ENCODE assay signal across 8 cellular contexts in the genomic region with DNA sequence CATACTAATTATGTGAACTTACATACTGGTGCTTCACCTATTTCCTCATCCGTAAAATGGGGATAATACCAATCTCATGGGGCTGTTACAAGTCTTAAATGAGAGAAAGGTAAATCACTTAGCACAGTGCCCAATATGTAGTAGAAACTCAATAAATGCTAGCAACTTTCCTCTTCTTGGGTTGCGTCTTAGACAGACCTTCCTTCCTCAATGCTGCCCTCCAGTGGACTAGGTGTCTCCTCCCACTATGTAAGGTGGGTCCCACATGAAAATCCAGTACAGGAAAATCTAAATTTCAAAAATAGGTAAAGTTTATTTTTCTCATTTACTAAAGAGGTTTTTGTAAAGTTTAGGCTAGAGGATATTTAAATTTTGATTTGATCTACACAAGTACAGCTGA. TPM values are rescaled to one million over a fixed set of nuclear protein-coding genes. Genes with fewer than 3 reads are reported as not detected.
DNase-seq lines count a peak whose midpoint lies in the region; ATAC-seq, FAIRE-seq and TF ChIP-seq lines count a peak whose summit lies in the region.

No MANE protein-coding gene starts in this region.

- no peak overlapping the region for H3K9ac ChIP-seq in PC-3 (ENCODE audit: low read length)
- no peak overlapping the region for H3K9ac ChIP-seq in keratinocyte (ENCODE audit: control insufficient read depth, extremely low read depth, insufficient read depth, low read length)

- H3K27ac ChIP-seq in PC-3 (ENCODE audit: low read length), result no peak overlapping the region
- H3K27ac ChIP-seq in keratinocyte (ENCODE audit: control insufficient read depth, insufficient read depth, low read length), result no peak overlapping the region

- H3K9me3 Mint-ChIP-seq in activated naive CD4-positive, alpha-beta T cell treated with anti-CD3 and anti-CD28 coated beads, Interleukin-2, amount 10 ng/mL, durations not matched to agents 7 days and 5 days, result no peaks in the 10 kb centered on the region

- H4K20me1 ChIP-seq in PC-3 (ENCODE audit: low read length) (no peaks in the 10 kb centered on the region), keratinocyte (ENCODE audit: control insufficient read depth, extremely low read depth, insufficient read depth, low read length) (no peaks in the 10 kb centered on the region)

- TF ChIP-seq CTCF in PC-3 (conservative IDR thresholded peaks at IDR 0.05; ENCODE audit: low read depth, low read length), result peak; percentile 72
- TF ChIP-seq CTCF in keratinocyte (optimal IDR thresholded peaks at IDR 0.05 in 1 of 3, IDR thresholded peaks at IDR 0.05 in 1 of 3, conservative IDR thresholded peaks at IDR 0.05 in 1 of 3; ENCODE audit: extremely low read depth in 1 of 3, insufficient read depth in 2 of 3, low read length in 3 of 3), result peak; percentile 39 to 61 (median 48)

- TSS peak; percentile 23 for BruUV-seq in PC-3 (replicated peaks; lab: Mats Ljungman, UMichigan)

- dilution Hi-C loops in keratinocyte (cut with MboI; ENCODE audit: extremely low pct_ligation_motif_present, low sequenced_read_pairs), result no loop called here

- H3K36me3 Mint-ChIP-seq in activated naive CD4-positive, alpha-beta T cell treated with anti-CD3 and anti-CD28 coated beads, Interleukin-2, amount 10 ng/mL, durations not matched to agents 7 days and 5 days, result peaks cover 4% of the 10 kb centered on the region

- CTCF ChIA-PET in PC-3 (lab: Charles Lee), result no interaction called here
- CTCF ChIA-PET in activated naive CD4-positive, alpha-beta T cell treated with anti-CD3 and anti-CD28 coated beads, Interleukin-2, amount 10 ng/mL, durations not matched to agents 7 days and 5 days (lab: Charles Lee), result interaction anchor here (0.6 to 2.7 kb wide), 22 partner anchors 8 to 238 kb away, joined by 3 to 28 read pairs (median 3); no protein-coding TSS in a partner anchor

- DNase-seq in DMS53 (lab: John Stamatoyannopoulos, UW), result peak; percentile 57
- DNase-seq in DMS53 treated with DMSO at 0.1 percent for 48 hours (lab: John Stamatoyannopoulos, UW; ENCODE audit: unreplicated experiment), result no peak
- peak; percentile 5 for DNase-seq in HCEC 1CT
- DNase-seq in PC-3, result peak; percentile 61
- DNase-seq in activated naive CD4-positive, alpha-beta T cell treated with anti-CD3 and anti-CD28 coated beads, Interleukin-2, amount 10 ng/mL, durations not matched to agents 7 days and 5 days, result peak; percentile 65
- DNase-seq in keratinocyte (ENCODE audit: low read depth, low spot score), result no peak
- DNase-seq in stimulated activated naive CD4-positive, alpha-beta T cell treated with Interleukin-2 at 50 U/mL for 16 hours (lab: John Stamatoyannopoulos, UW), result peak; percentile 30
- no peak for DNase-seq in NCI-H774 (lab: John Stamatoyannopoulos, UW)

- H3K4me1 ChIP-seq in PC-3 (ENCODE audit: insufficient read depth, low read length) (no peaks in the 10 kb centered on the region), keratinocyte (ENCODE audit: control insufficient read depth, extremely low read depth, insufficient read depth, low read length) (no peaks in the 10 kb centered on the region)

- no peaks in the 10 kb centered on the region for H3K9me2 ChIP-seq in PC-3 (replicated peaks; ENCODE audit: low read length)

- no peak overlapping the region for H3K4me3 ChIP-seq in PC-3 (ENCODE audit: low read length)
- no peak overlapping the region for H3K4me3 ChIP-seq in keratinocyte (ENCODE audit: control insufficient read depth in 2 of 3, extremely low read depth in 1 of 3, insufficient read depth in 2 of 3, low read depth in 1 of 3, low read length in 3 of 3)

- ATAC-seq in PC-3, result peak; percentile 68; the same call in 1 of the 2 replicates

- no peak overlapping the region for H3K4me2 ChIP-seq in PC-3 (ENCODE audit: low read length)
- no peak overlapping the region for H3K4me2 ChIP-seq in keratinocyte (ENCODE audit: control insufficient read depth, extremely low read depth, insufficient read depth, low read depth, low read length)

- POLR2A ChIA-PET in PC-3 (lab: Charles Lee; ENCODE audit: unreplicated experiment), result no interaction called here

- H3K4me1 Mint-ChIP-seq in activated naive CD4-positive, alpha-beta T cell treated with anti-CD3 and anti-CD28 coated beads, Interleukin-2, amount 10 ng/mL, durations not matched to agents 7 days and 5 days, result peaks cover 21% of the 10 kb centered on the region

- H2AFZ ChIP-seq in PC-3 (ENCODE audit: low read length) (no peak overlapping the region), keratinocyte (ENCODE audit: control insufficient read depth, low read length) (no peak overlapping the region)

- H3K4me3 Mint-ChIP-seq in activated naive CD4-positive, alpha-beta T cell treated with anti-CD3 and anti-CD28 coated beads, Interleukin-2, amount 10 ng/mL, durations not matched to agents 7 days and 5 days, result no peak overlapping the region

- FAIRE-seq in keratinocyte (lab: Jason Lieb, UNC), result peak; percentile 39

- H3K27ac Mint-ChIP-seq in activated naive CD4-positive, alpha-beta T cell treated with anti-CD3 and anti-CD28 coated beads, Interleukin-2, amount 10 ng/mL, durations not matched to agents 7 days and 5 days, result no peak overlapping the region

- no peaks in the 10 kb centered on the region for H3K9me1 ChIP-seq in keratinocyte (ENCODE audit: control insufficient read depth, extremely low read depth, insufficient read depth, low read length)

- H3K27me3 ChIP-seq in PC-3 (ENCODE audit: low read length) (no peaks in the 10 kb centered on the region), keratinocyte (ENCODE audit: control insufficient read depth, extremely low read depth, insufficient read depth, low read length) (no peaks in the 10 kb centered on the region)

- H3K36me3 ChIP-seq in PC-3 (ENCODE audit: low read depth, low read length) (no peaks in the 10 kb centered on the region; the same call in 1 of the 2 replicates), keratinocyte (ENCODE audit: control insufficient read depth in 2 of 2, extremely low read depth in 1 of 2, insufficient read depth in 2 of 2, low read length in 2 of 2) (no peaks in the 10 kb centered on the region)

- intact Hi-C loops in PC-3 (cut with micrococcal nuclease), result loop anchor here (1.0 to 10.0 kb wide), 3 partner anchors 167 to 216 kb away; no protein-coding TSS in a partner anchor

- H3K27me3 Mint-ChIP-seq in activated naive CD4-positive, alpha-beta T cell treated with anti-CD3 and anti-CD28 coated beads, Interleukin-2, amount 10 ng/mL, durations not matched to agents 7 days and 5 days, result no peaks in the 10 kb centered on the region

- no peaks in the 10 kb centered on the region for H3K9me3 ChIP-seq in PC-3 (ENCODE audit: low read length)
- H3K9me3 ChIP-seq in keratinocyte (ENCODE audit: control insufficient read depth, low read depth, low read length), result no peaks in the 10 kb centered on the region

- no peaks in the 10 kb centered on the region for H3F3A ChIP-seq in PC-3 (ENCODE audit: low read length, unreplicated experiment)

- H3K79me2 ChIP-seq in PC-3 (ENCODE audit: low read length), result no peaks in the 10 kb centered on the region
- no peaks in the 10 kb centered on the region for H3K79me2 ChIP-seq in keratinocyte (ENCODE audit: control insufficient read depth, insufficient read depth, low read length)

RNA-seq across cellular contexts. Expression of a gene that starts 20.6 kb away (rescaled TPM):
- total RNA-seq in PC-3 (2014; rRNA removed), result 29.0 and 30.5 TPM in 2 replicates
- 21.5 to 43.3 TPM (median 30.0 TPM) in 3 replicates for polyA plus RNA-seq in keratinocyte
- polyA plus RNA-seq in keratinocyte (2011; ENCODE audit: low read depth), result 8.4 TPM
- polyA plus RNA-seq in keratinocyte (2011; cell fraction: cytosol; rRNA removed), result 27.0 and 37.3 TPM in 2 replicates
- 49.9 and 54.9 TPM in 2 replicates for polyA plus RNA-seq in keratinocyte (2011; cell fraction: nucleus; rRNA removed)
- polyA plus RNA-seq in keratinocyte (2012; ENCODE audit: low replicate concordance), result 20.0 and 26.8 TPM in 2 replicates
- 34.7 to 37.4 TPM (median 37.3 TPM) in 3 replicates for polyA minus RNA-seq in keratinocyte
- polyA minus RNA-seq in keratinocyte (2011; cell fraction: cytosol; rRNA and poly(A)+ RNA removed), result 26.9 TPM
- 23.8 and 52.4 TPM in 2 replicates for polyA minus RNA-seq in keratinocyte (2011; cell fraction: nucleus; rRNA and poly(A)+ RNA removed)

RNA-seq across cellular contexts. Expression of a gene that starts 43.4 kb away (rescaled TPM):
- not detected in 2 replicates for total RNA-seq in PC-3 (2014; rRNA removed)
- polyA plus RNA-seq in keratinocyte, result 0.08 to 0.09 TPM in 2 of 3 replicates, not detected in the other
- not detected for polyA plus RNA-seq in keratinocyte (2011; ENCODE audit: low read depth)
- polyA plus RNA-seq in keratinocyte (2011; cell fraction: cytosol; rRNA removed), result not detected in 2 replicates
- not detected in 2 replicates for polyA plus RNA-seq in keratinocyte (2011; cell fraction: nucleus; rRNA removed)
- not detected in 2 replicates for polyA plus RNA-seq in keratinocyte (2012; ENCODE audit: low replicate concordance)
- polyA minus RNA-seq in keratinocyte, result not detected in 3 replicates
- not detected for polyA minus RNA-seq in keratinocyte (2011; cell fraction: cytosol; rRNA and poly(A)+ RNA removed)
- not detected in 2 replicates for polyA minus RNA-seq in keratinocyte (2011; cell fraction: nucleus; rRNA and poly(A)+ RNA removed)

Comparison
In these comparisons a context has a peak if more than half of its experiments do, and no peak if none do; other contexts are left out.
1. DNase-seq: peak in DMS53 (single experiment), HCEC 1CT (single experiment), PC-3 (single experiment), activated naive CD4-positive, alpha-beta T cell treated with anti-CD3 and anti-CD28 coated beads, Interleukin-2, amount 10 ng/mL, durations not matched to agents 7 days and 5 days (single experiment) and stimulated activated naive CD4-positive, alpha-beta T cell treated with Interleukin-2 at 50 U/mL for 16 hours (single experiment); none in DMS53 treated with DMSO at 0.1 percent for 48 hours (single experiment), keratinocyte (single experiment) and NCI-H774 (single experiment).